ENCODE assay signal across 15 cellular contexts in genomic region chr17:32807577-32807976, GRCh38.
"Had no signal": no experiment of that assay in that cellular context is flagged by ENCODE, and none has a peak within 500 bp of the region (broad histone marks: within the 10 kb centered on the region; RNA-seq: fewer than 3 reads in every experiment).

No MANE protein-coding gene starts in this region.

- ATAC-seq: naive thymus-derived CD4-positive, alpha-beta T cell; stimulated activated effector memory CD8-positive, alpha-beta T cell treated with anti-CD3 and anti-CD28 coated beads, Interleukin-12 subunit alpha, Interleukin-12 subunit beta, amount 100 ng/mL, for 72 hours had no signal

- H3K36me3 ChIP-seq: tibial artery had no signal

- H3K4me3 Mint-ChIP-seq: activated B cell treated with CpG ODN at 0.5 μM for 24 hours; activated CD4-positive, alpha-beta T cell treated with anti-CD3 and anti-CD28 coated beads, Interleukin-2, amount 10 ng/mL, durations not matched to agents 7 days and 5 days; activated naive CD8-positive, alpha-beta T cell treated with anti-CD3 and anti-CD28 coated beads, Interleukin-2, amount 10 ng/mL, durations not matched to agents 7 days and 5 days; activated T-helper 1 cell treated with anti-CD3 and anti-CD28 coated beads, Interleukin-12 subunit alpha, Interleukin-12 subunit beta, Interleukin-2, Interleukin-4 antibody, amounts not matched to agents 30 ng/mL and 10 ng/mL and 1 ng/mL, durations not matched to agents 14 hours and 24 hours and 36 hours; naive thymus-derived CD4-positive, alpha-beta T cell; stimulated activated effector memory CD8-positive, alpha-beta T cell treated with anti-CD3 and anti-CD28 coated beads, Interleukin-12 subunit alpha, Interleukin-12 subunit beta, amount 100 ng/mL, for 72 hours had no signal

- H3K27me3 Mint-ChIP-seq: activated B cell treated with CpG ODN at 0.5 μM for 24 hours had no signal

- H3K36me3 Mint-ChIP-seq: activated naive CD8-positive, alpha-beta T cell treated with anti-CD3 and anti-CD28 coated beads, Interleukin-2, amount 10 ng/mL, durations not matched to agents 7 days and 5 days; stimulated activated effector memory CD8-positive, alpha-beta T cell treated with anti-CD3 and anti-CD28 coated beads, Interleukin-12 subunit alpha, Interleukin-12 subunit beta, amount 100 ng/mL, for 72 hours had no signal

- H3K9me3 Mint-ChIP-seq: activated B cell treated with CpG ODN at 0.5 μM for 24 hours; activated CD4-positive, alpha-beta T cell treated with anti-CD3 and anti-CD28 coated beads, Interleukin-2, amount 10 ng/mL, durations not matched to agents 7 days and 5 days; activated naive CD8-positive, alpha-beta T cell treated with anti-CD3 and anti-CD28 coated beads, Interleukin-2, amount 10 ng/mL, durations not matched to agents 7 days and 5 days; activated T-helper 1 cell treated with anti-CD3 and anti-CD28 coated beads, Interleukin-12 subunit alpha, Interleukin-12 subunit beta, Interleukin-2, Interleukin-4 antibody, amounts not matched to agents 30 ng/mL and 10 ng/mL and 1 ng/mL, durations not matched to agents 14 hours and 24 hours and 36 hours; naive thymus-derived CD4-positive, alpha-beta T cell; stimulated activated effector memory CD8-positive, alpha-beta T cell treated with anti-CD3 and anti-CD28 coated beads, Interleukin-12 subunit alpha, Interleukin-12 subunit beta, amount 100 ng/mL, for 72 hours had no signal

- DNase-seq: activated B cell treated with CpG ODN at 0.5 μM for 24 hours; activated CD4-positive, alpha-beta T cell treated with anti-CD3 and anti-CD28 coated beads, Interleukin-2, amount 10 ng/mL, durations not matched to agents 7 days and 5 days; activated CD8-positive, alpha-beta memory T cell treated with anti-CD3 and anti-CD28 coated beads, Interleukin-2, amount 50 U/mL, for 48 hours; activated naive CD8-positive, alpha-beta T cell treated with anti-CD3 and anti-CD28 coated beads, Interleukin-2, amount 10 ng/mL, durations not matched to agents 7 days and 5 days; anterior cingulate cortex; cerebellar nuclear complex; naive thymus-derived CD4-positive, alpha-beta T cell; stimulated activated CD4-positive, alpha-beta T cell treated with anti-CD3 and anti-CD28 coated beads, Interleukin-12 subunit alpha, Interleukin-12 subunit beta, amount 100 ng/mL, for 4 hours; stimulated activated CD4-positive, alpha-beta T cell treated with anti-CD3 and anti-CD28 coated beads, Interleukin-2, amount 100 ng/mL, for 24 hours; tibial artery had no signal

- H3K79me2 ChIP-seq: parathyroid adenoma had no signal

- H3K27ac Mint-ChIP-seq: activated B cell treated with CpG ODN at 0.5 μM for 24 hours; activated CD4-positive, alpha-beta T cell treated with anti-CD3 and anti-CD28 coated beads, Interleukin-2, amount 10 ng/mL, durations not matched to agents 7 days and 5 days; activated naive CD8-positive, alpha-beta T cell treated with anti-CD3 and anti-CD28 coated beads, Interleukin-2, amount 10 ng/mL, durations not matched to agents 7 days and 5 days; activated T-helper 1 cell treated with anti-CD3 and anti-CD28 coated beads, Interleukin-12 subunit alpha, Interleukin-12 subunit beta, Interleukin-2, Interleukin-4 antibody, amounts not matched to agents 30 ng/mL and 10 ng/mL and 1 ng/mL, durations not matched to agents 14 hours and 24 hours and 36 hours; naive thymus-derived CD4-positive, alpha-beta T cell; stimulated activated effector memory CD8-positive, alpha-beta T cell treated with anti-CD3 and anti-CD28 coated beads, Interleukin-12 subunit alpha, Interleukin-12 subunit beta, amount 100 ng/mL, for 72 hours had no signal

- H3K4me1 ChIP-seq: parathyroid adenoma had no signal

- H3K9ac ChIP-seq: parathyroid adenoma had no signal

- H3K9me3 ChIP-seq: tibial artery had no signal

- H3K27ac ChIP-seq: parathyroid adenoma, tibial artery had no signal

- H3K27me3 ChIP-seq: tibial artery had no signal

- H3K4me3 ChIP-seq: lung, tibial artery had no signal

- FAIRE-seq: islet of Langerhans had no signal

- H2AFZ ChIP-seq: parathyroid adenoma had no signal
